ENCODE assay signal across 11 cellular contexts in genomic region chr14:66649515-66649914, GRCh38.
DNase-seq lines count a peak whose midpoint lies in the region; ATAC-seq and TF ChIP-seq lines count a peak whose summit lies in the region.
"Had no signal": no experiment of that assay in that cellular context is flagged by ENCODE, and none has a peak within 500 bp of the region (broad histone marks: within the 10 kb centered on the region; RNA-seq: fewer than 3 reads in every experiment).

No MANE protein-coding gene starts in this region.

- H3K4me1 ChIP-seq in lower lobe of right lung (no peaks in the 10 kb centered on the region), endodermal cell (ENCODE audit: control insufficient read depth, insufficient read depth, low read length) (no peaks in the 10 kb centered on the region)

- ATAC-seq in GM19438 (IDR thresholded peaks at IDR 0.05; ENCODE audit: low read depth, unreplicated experiment) (peak; percentile 64), HG03097 (IDR thresholded peaks at IDR 0.05; ENCODE audit: low FRiP score, unreplicated experiment) (peak; percentile 57), lower lobe of right lung (no peak), HG03378 (IDR thresholded peaks at IDR 0.05; ENCODE audit: unreplicated experiment) (no peak)
- ATAC-seq: HepG2 had no signal

- H3K36me3 ChIP-seq in lower lobe of right lung = no peaks in the 10 kb centered on the region
- no peaks in the 10 kb centered on the region for H3K36me3 ChIP-seq in endodermal cell (ENCODE audit: control insufficient read depth, insufficient read depth, low read length)
- H3K36me3 ChIP-seq: esophagus squamous epithelium had no signal

- H3K27ac ChIP-seq in lower lobe of right lung (no peak overlapping the region), endodermal cell (ENCODE audit: low read depth, low read length) (no peak overlapping the region)

- peaks cover 9% of the 10 kb centered on the region for H3K4me1 Mint-ChIP-seq in endodermal cell

- no peak overlapping the region for H3K27ac Mint-ChIP-seq in endodermal cell

- DNase-seq in SHP77 (lab: John Stamatoyannopoulos, UW) = peak; percentile 94 to 95
- no peak for DNase-seq in dermis blood vessel endothelial cell
- no peak for DNase-seq in lower lobe of right lung
- DNase-seq in endodermal cell = no peak
- DNase-seq: esophagus squamous epithelium; stimulated activated CD4-positive, alpha-beta T cell treated with anti-CD3 and anti-CD28 coated beads, Interleukin-4, amount 100 ng/mL, for 24 hours had no signal

- H3K27me3 ChIP-seq in lower lobe of right lung (ENCODE audit: low read depth) (no peaks in the 10 kb centered on the region), endodermal cell (ENCODE audit: control insufficient read depth, insufficient read depth, low read length, poor library complexity, severe bottlenecking) (no peaks in the 10 kb centered on the region)
- H3K27me3 ChIP-seq: esophagus squamous epithelium had no signal

- H3K27me3 Mint-ChIP-seq in endodermal cell (ENCODE audit: insufficient read depth) = no peaks in the 10 kb centered on the region

- no peak for TF ChIP-seq CTCF in lower lobe of right lung (IDR thresholded peaks at IDR 0.05)
- TF ChIP-seq CTCF in endodermal cell (conservative IDR thresholded peaks at IDR 0.05) = no peak

- H3K4me3 Mint-ChIP-seq in endodermal cell = no peak overlapping the region

- no peaks in the 10 kb centered on the region for H3K36me3 Mint-ChIP-seq in endodermal cell (ENCODE audit: low read depth)

- no peaks in the 10 kb centered on the region for H3K9me3 Mint-ChIP-seq in endodermal cell

- H3K9ac ChIP-seq in endodermal cell (ENCODE audit: extremely low read depth, low read length, poor library complexity, severe bottlenecking) = no peak overlapping the region

- no peaks in the 10 kb centered on the region for H3K9me3 ChIP-seq in lower lobe of right lung
- no peaks in the 10 kb centered on the region for H3K9me3 ChIP-seq in endodermal cell (ENCODE audit: control insufficient read depth, low read length)
- H3K9me3 ChIP-seq: esophagus squamous epithelium had no signal

- WGBS in endodermal cell (ENCODE audit: insufficient coverage in 1 of 2, insufficient read length in 1 of 2), 2 experiments = 93 to 100% methylated on average over 2 to 3 of the region's 3 CpGs

- intact Hi-C loops in lower lobe of right lung (cut with DNase I) = no loop called here

- no peak overlapping the region for H3K4me3 ChIP-seq in lower lobe of right lung
- no peak overlapping the region for H3K4me3 ChIP-seq in endodermal cell (ENCODE audit: low read length)
- H3K4me3 ChIP-seq: esophagus squamous epithelium had no signal

- peak; percentile 12 for TF ChIP-seq POLR2A in GM15510 (IDR thresholded peaks at IDR 0.05; ENCODE audit: borderline replicate concordance, extremely low read depth, insufficient read length)

Comparison
In these comparisons a context has a peak if more than half of its experiments do, and no peak if none do; other contexts are left out.
1. ATAC-seq: peak in GM19438 (single experiment) and HG03097 (single experiment); none in lower lobe of right lung (0 of 2) and HG03378 (single experiment).
2. DNase-seq: peak in SHP77 (2 of 2); none in dermis blood vessel endothelial cell (single experiment), lower lobe of right lung (single experiment) and endodermal cell (single experiment).